ENCODE assay signal across 19 cellular contexts in the genomic region with DNA sequence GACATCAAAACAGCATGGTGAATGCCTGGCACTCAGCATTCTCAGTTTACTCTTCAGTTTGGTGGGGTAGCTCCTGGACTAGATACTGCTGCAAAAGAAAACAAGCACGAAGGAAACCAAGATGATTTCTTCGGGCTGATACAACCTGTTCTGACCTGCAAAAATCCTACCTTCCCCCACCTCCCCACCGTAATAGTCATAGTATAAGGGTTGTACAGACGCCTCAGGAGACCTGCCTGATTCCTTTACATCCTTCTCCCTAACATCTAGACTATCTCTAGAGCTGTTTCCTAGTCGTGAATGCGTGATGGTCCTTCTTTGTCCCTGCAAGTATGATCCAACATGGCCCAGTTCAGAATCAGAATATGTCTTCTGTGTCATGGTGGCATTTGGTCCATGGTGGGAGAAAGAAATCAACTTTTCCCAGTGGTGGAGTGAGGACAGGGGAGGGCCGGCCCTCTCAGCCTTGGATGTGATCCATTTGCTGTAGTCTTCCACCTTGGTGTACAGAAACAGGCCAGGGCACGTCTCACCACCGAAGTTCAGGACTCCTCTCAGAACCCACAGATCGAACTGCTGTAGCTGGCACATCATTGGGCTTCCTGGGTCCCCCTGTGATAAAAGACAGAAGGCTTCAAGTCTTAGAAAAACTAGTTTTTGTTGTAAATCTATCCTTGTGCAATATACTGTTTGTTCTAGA. TPM values are rescaled to one million over a fixed set of nuclear protein-coding genes. Genes with fewer than 3 reads are reported as not detected.
DNase-seq lines count a peak whose midpoint lies in the region; ATAC-seq and TF ChIP-seq lines count a peak whose summit lies in the region.
"Had no signal": no experiment of that assay in that cellular context is flagged by ENCODE, and none has a peak within 500 bp of the region (broad histone marks: within the 10 kb centered on the region; RNA-seq: fewer than 3 reads in every experiment).

No MANE protein-coding gene starts in this region.

- DNase-seq in GM23338 (ENCODE audit: low spot score) (no peak), RWPE1 (ENCODE audit: low spot score) (peak; percentile 64), epithelial cell of prostate (ENCODE audit: low read depth, low spot score) (peak; percentile 31), smooth muscle cell (lab: John Stamatoyannopoulos, UW; ENCODE audit: unreplicated experiment) (no peak), adrenal gland (no peak)
- DNase-seq in CD4-positive, alpha-beta memory T cell: no peak
- DNase-seq: ACHN, AML-193, COR-L47, MV-4-11, NCI-H1417, NCI-H187 treated with DMSO at 0.1 percent for 48 hours, NCI-H526 treated with DMSO at 0.1 percent for 48 hours had no signal

- H3K4me1 ChIP-seq in GM23338 (ENCODE audit: insufficient read depth) (peaks cover 14% of the 10 kb centered on the region), smooth muscle cell (ENCODE audit: low read depth) (no peaks in the 10 kb centered on the region), adrenal gland (replicated peaks in 1 of 2) (no peaks in the 10 kb centered on the region)
- H3K4me1 ChIP-seq in CD4-positive, alpha-beta memory T cell (ENCODE audit: insufficient read depth, low read length): no peaks in the 10 kb centered on the region

- H2AFZ ChIP-seq in GM23338: peak overlapping the region; percentile 32; the same call in 1 of the 2 replicates
- H2AFZ ChIP-seq in smooth muscle cell (ENCODE audit: low read depth): no peak overlapping the region

- H3K4me1 Mint-ChIP-seq in GM23338: peaks cover 20% of the 10 kb centered on the region
- H3K4me1 Mint-ChIP-seq in CD4-positive, alpha-beta memory T cell: peaks cover 0 to 1% (median 0%) of the 10 kb centered on the region in 4 donors
- H3K4me1 Mint-ChIP-seq: CD14-positive monocyte had no signal

- H3K27me3 Mint-ChIP-seq in GM23338 (ENCODE audit: insufficient read depth, low read depth, poor library complexity): no peaks in the 10 kb centered on the region
- peaks cover 8 to 20% of the 10 kb centered on the region in 2 donors for H3K27me3 Mint-ChIP-seq in CD4-positive, alpha-beta memory T cell

- H3K9me3 ChIP-seq in smooth muscle cell (replicated peaks; ENCODE audit: low read depth) (no peaks in the 10 kb centered on the region), adrenal gland (replicated peaks in 1 of 3) (no peaks in the 10 kb centered on the region)
- H3K9me3 ChIP-seq in CD4-positive, alpha-beta memory T cell (ENCODE audit: control insufficient read depth in 1 of 2, low read length in 2 of 2): no peaks in the 10 kb centered on the region
- H3K9me3 ChIP-seq: HAP-1 had no signal

- no peak for TF ChIP-seq CTCF in GM23338 (conservative IDR thresholded peaks at IDR 0.05; ENCODE audit: low read depth in 2 of 2)
- TF ChIP-seq CTCF in RWPE1 (conservative IDR thresholded peaks at IDR 0.05; ENCODE audit: low read depth): no peak
- no peak for TF ChIP-seq CTCF in smooth muscle cell (IDR thresholded peaks at IDR 0.05; ENCODE audit: borderline replicate concordance, insufficient read depth, poor library complexity, severe bottlenecking)
- TF ChIP-seq CTCF in adrenal gland (IDR thresholded peaks at IDR 0.05): no peak

- no peaks in the 10 kb centered on the region for H3K9me2 ChIP-seq in GM23338 (ENCODE audit: insufficient read depth)

- POLR2A ChIA-PET in RWPE1 (lab: Yijun Ruan, JAX; ENCODE audit: low non-redundant PET): no interaction called here
- POLR2A ChIA-PET in CD4-positive, alpha-beta memory T cell (lab: Charles Lee; ENCODE audit: partially characterized antibody): no interaction called here

- TF ChIP-seq POLR2A in adrenal gland (IDR thresholded peaks at IDR 0.05): no peak

- H4K20me1 ChIP-seq in GM23338 (replicated peaks; ENCODE audit: insufficient read depth) (no peaks in the 10 kb centered on the region), smooth muscle cell (ENCODE audit: low read depth) (no peaks in the 10 kb centered on the region)

- no peaks in the 10 kb centered on the region for H3K36me3 Mint-ChIP-seq in GM23338 (ENCODE audit: low read depth)
- H3K36me3 Mint-ChIP-seq in CD4-positive, alpha-beta memory T cell: no peaks in the 10 kb centered on the region
- H3K36me3 Mint-ChIP-seq: CD14-positive monocyte had no signal

- intact Hi-C loops in CD4-positive, alpha-beta memory T cell (cut with micrococcal nuclease): no loop called here
- intact Hi-C loops in adrenal gland (cut with DNase I): no loop called here

- H3K79me2 ChIP-seq in GM23338 (replicated peaks; ENCODE audit: insufficient read depth) (no peaks in the 10 kb centered on the region), smooth muscle cell (ENCODE audit: low read depth) (no peaks in the 10 kb centered on the region)

- H3K4me3 ChIP-seq in GM23338: no peak overlapping the region
- no peak overlapping the region for H3K4me3 ChIP-seq in smooth muscle cell
- H3K4me3 ChIP-seq in CD4-positive, alpha-beta memory T cell (ENCODE audit: low read length in 2 of 2): no peak overlapping the region
- no peak overlapping the region for H3K4me3 ChIP-seq in adrenal gland
- H3K4me3 ChIP-seq: HAP-1, SK-N-MC had no signal

- H3K9ac ChIP-seq in smooth muscle cell (ENCODE audit: low read depth): no peak overlapping the region

- H3K27me3 ChIP-seq in GM23338 (ENCODE audit: insufficient read depth) (no peaks in the 10 kb centered on the region), smooth muscle cell (ENCODE audit: low read depth) (no peaks in the 10 kb centered on the region), adrenal gland (no peaks in the 10 kb centered on the region)
- no peaks in the 10 kb centered on the region for H3K27me3 ChIP-seq in CD4-positive, alpha-beta memory T cell (ENCODE audit: insufficient read depth, low read length)

- peak overlapping the region; percentile 35; the same call in 1 of the 2 replicates for H3K27ac Mint-ChIP-seq in GM23338
- H3K27ac Mint-ChIP-seq in CD4-positive, alpha-beta memory T cell: peak overlapping the region in 1 of 7 donors; percentile 11
- H3K27ac Mint-ChIP-seq: CD14-positive monocyte had no signal

- no peaks in the 10 kb centered on the region for H3F3A ChIP-seq in GM23338 (replicated peaks; ENCODE audit: low read depth)
- H3F3A ChIP-seq in smooth muscle cell (ENCODE audit: low read depth): no peaks in the 10 kb centered on the region

- no peaks in the 10 kb centered on the region for H3K9me3 Mint-ChIP-seq in GM23338
- H3K9me3 Mint-ChIP-seq in CD4-positive, alpha-beta memory T cell: peaks cover 0 to 2% (median 0%) of the 10 kb centered on the region in 8 donors

- CTCF ChIA-PET in RWPE1 (lab: Yijun Ruan, JAX): no interaction called here
- CTCF ChIA-PET in CD4-positive, alpha-beta memory T cell (lab: Charles Lee; ENCODE audit: partially characterized antibody): no interaction called here

- no peak overlapping the region; the same call in 2 of the 3 replicates for H3K4me3 Mint-ChIP-seq in GM23338
- H3K4me3 Mint-ChIP-seq in CD4-positive, alpha-beta memory T cell: no peak overlapping the region
- H3K4me3 Mint-ChIP-seq: CD14-positive monocyte had no signal

- no peak overlapping the region for H3K27ac ChIP-seq in GM23338 (ENCODE audit: low read depth)
- H3K27ac ChIP-seq in RWPE1: peak overlapping the region; percentile 74
- peak overlapping the region; percentile 96 for H3K27ac ChIP-seq in epithelial cell of prostate
- H3K27ac ChIP-seq in smooth muscle cell (ENCODE audit: low read depth): peak overlapping the region; percentile 5
- no peak overlapping the region for H3K27ac ChIP-seq in CD4-positive, alpha-beta memory T cell (ENCODE audit: low read depth, low read length)
- H3K27ac ChIP-seq in adrenal gland: no peak overlapping the region
- H3K27ac ChIP-seq: HL-60, SK-N-MC had no signal

- ATAC-seq in GM23338 (no peak), HG02610 (IDR thresholded peaks at IDR 0.05; ENCODE audit: unreplicated experiment) (no peak)
- ATAC-seq: PC-3 had no signal

- 87% methylated on average over 10 of the region's 10 CpGs for WGBS in smooth muscle cell (ENCODE audit: low lambda C conversion rate)
- WGBS in adrenal gland, 4 donors: 87 to 93% (median 90%) methylated on average over 10 of the region's 10 CpGs

- H3K4me2 ChIP-seq in GM23338: peak overlapping the region; percentile 65
- H3K4me2 ChIP-seq in smooth muscle cell: no peak overlapping the region

- no peaks in the 10 kb centered on the region for H3K36me3 ChIP-seq in GM23338 (ENCODE audit: insufficient read depth)
- H3K36me3 ChIP-seq in smooth muscle cell (ENCODE audit: low read depth): no peaks in the 10 kb centered on the region
- no peaks in the 10 kb centered on the region for H3K36me3 ChIP-seq in CD4-positive, alpha-beta memory T cell (ENCODE audit: insufficient read depth, low read length)
- H3K36me3 ChIP-seq in adrenal gland (replicated peaks in 1 of 2): no peaks in the 10 kb centered on the region
- H3K36me3 ChIP-seq: HAP-1 had no signal

TF ChIP-seq in GM23338, 12 proteins besides CTCF, POLR2A, EP300 and RAD21 (continues in another document):
- TF ChIP-seq EZH2phosphoT487 (IDR thresholded peaks at IDR 0.05; ENCODE audit: unreplicated experiment) (no peak), CREB1 (CRISPR knock-in tag; IDR thresholded peaks at IDR 0.05; ENCODE audit: low read depth) (no peak), EZH2 (IDR thresholded peaks at IDR 0.05; ENCODE audit: low read depth, unreplicated experiment) (no peak), ZNF331 (CRISPR knock-in tag; IDR thresholded peaks at IDR 0.05; ENCODE audit: low read depth) (no peak)

RNA-seq across cellular contexts. Expression of gene PRSS54, which starts 14.5 kb away (rescaled TPM):
- not detected in 2 replicates for total RNA-seq in GM23338 (2014; rRNA removed; shearing (Covaris generic))
- polyA plus RNA-seq in GM23338 (2016; fragmentation: Nextera tagmentation; extraction: Ambion mirVana) (not detected in 2 replicates), smooth muscle cell (not detected in 2 replicates), adrenal gland (not detected)
- total RNA-seq in smooth muscle cell (not detected in 2 replicates), adrenal gland (not detected)
- not detected for total RNA-seq in CD4-positive, alpha-beta memory T cell
- polyA plus RNA-seq in CD4-positive, alpha-beta memory T cell: not detected
- total RNA-seq: PC-3 had no signal
- polyA plus RNA-seq: CD14-positive monocyte had no signal

Comparison
In these comparisons a context has a peak if more than half of its experiments do, and no peak if none do; other contexts are left out.
1. DNase-seq: peak in RWPE1 (single experiment) and epithelial cell of prostate (single experiment); none in GM23338 (single experiment), smooth muscle cell (single experiment), CD4-positive, alpha-beta memory T cell (0 of 5) and adrenal gland (0 of 7).
2. H3K27ac ChIP-seq: peak in RWPE1 (single experiment), epithelial cell of prostate (single experiment) and smooth muscle cell (single experiment); none in GM23338 (single experiment), CD4-positive, alpha-beta memory T cell (single experiment) and adrenal gland (0 of 5).